9 cellular contexts compared by ENCODE assay signal in the genomic region with DNA sequence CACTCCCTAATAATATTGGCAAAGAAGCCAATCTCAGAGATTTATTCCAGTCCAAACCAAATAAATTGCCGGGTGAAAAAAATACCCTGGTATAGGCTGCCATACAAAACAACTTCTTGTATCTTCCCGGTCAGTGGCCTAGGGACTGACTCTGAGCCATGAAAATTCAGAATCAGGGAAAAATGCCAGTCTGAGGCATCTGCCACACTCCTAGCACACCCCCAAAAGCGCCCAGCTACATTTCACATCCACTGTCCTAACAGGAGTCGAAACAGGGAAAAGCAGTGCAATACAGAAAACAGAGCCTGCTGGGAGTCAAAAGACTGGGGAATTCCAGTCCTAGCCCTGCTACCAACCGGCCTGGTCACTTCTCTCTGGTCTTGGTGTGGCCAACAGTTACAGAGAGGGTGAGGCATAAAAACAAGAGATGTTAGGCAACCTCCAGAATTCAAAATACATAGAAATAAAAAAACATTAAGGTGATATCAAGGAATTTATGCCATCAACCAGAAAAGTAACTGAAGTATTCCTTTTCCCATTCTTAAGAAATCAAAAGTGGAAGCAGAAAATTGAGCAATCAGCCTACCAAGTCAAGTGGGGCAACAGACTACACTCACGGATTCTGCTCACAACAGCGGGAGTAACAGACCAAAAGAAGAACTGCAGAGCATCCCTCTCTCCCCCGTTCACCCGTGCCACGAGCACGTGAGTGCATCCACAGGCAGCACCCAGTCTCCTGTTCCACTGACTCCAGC. TPM values are rescaled to one million over a fixed set of nuclear protein-coding genes. Genes with fewer than 3 reads are reported as not detected.
DNase-seq lines count a peak whose midpoint lies in the region; ATAC-seq and TF ChIP-seq lines count a peak whose summit lies in the region.
"Had no signal": no experiment of that assay in that cellular context is flagged by ENCODE, and none has a peak within 500 bp of the region (broad histone marks: within the 10 kb centered on the region; RNA-seq: fewer than 3 reads in every experiment).

No MANE protein-coding gene starts in this region.

- TF ChIP-seq POLR2A in prostate gland (IDR thresholded peaks at IDR 0.05) = no peak

- peak overlapping the region; percentile 6 to 15 for H3K27ac ChIP-seq in prostate gland

- DNase-seq in EH (ENCODE audit: low read depth) (peak; percentile 49), adipocyte (ENCODE audit: low read depth) (peak; percentile 83), glutamatergic neuron (no peak), prostate gland (ENCODE audit: low spot score) (no peak), T-helper 9 cell (no peak)
- DNase-seq in activated CD4-positive, alpha-beta T cell treated with anti-CD3 and anti-CD28 coated beads for 1 hour = no peak
- DNase-seq: NCI-H2107 had no signal

- H3K27ac Mint-ChIP-seq in glutamatergic neuron (ENCODE audit: unreplicated experiment) = peak overlapping the region; percentile 99

- TF ChIP-seq CTCF in glutamatergic neuron (IDR thresholded peaks at IDR 0.05; ENCODE audit: partially characterized antibody, unreplicated experiment) (no peak), prostate gland (IDR thresholded peaks at IDR 0.05) (no peak)

- H3K4me1 ChIP-seq in adipocyte (ENCODE audit: control insufficient read depth, insufficient read depth, low read length) = peaks cover 72% of the 10 kb centered on the region
- H3K4me1 ChIP-seq in prostate gland (replicated peaks) = no peaks in the 10 kb centered on the region

- peaks cover 79% of the 10 kb centered on the region for H3K4me1 Mint-ChIP-seq in glutamatergic neuron (ENCODE audit: low read depth, unreplicated experiment)

- no peaks in the 10 kb centered on the region for H3K9me3 ChIP-seq in adipocyte (ENCODE audit: control insufficient read depth, low read length)
- H3K9me3 ChIP-seq in prostate gland = no peaks in the 10 kb centered on the region

- H3K27me3 Mint-ChIP-seq in glutamatergic neuron (ENCODE audit: unreplicated experiment) = peaks cover 24% of the 10 kb centered on the region

- ATAC-seq in HG03196 (IDR thresholded peaks at IDR 0.05; ENCODE audit: unreplicated experiment) (no peak), GM19328 (IDR thresholded peaks at IDR 0.05; ENCODE audit: unreplicated experiment) (no peak)

- H3K36me3 ChIP-seq in adipocyte (ENCODE audit: control insufficient read depth, insufficient read depth, low read length, severe bottlenecking) = no peaks in the 10 kb centered on the region
- no peaks in the 10 kb centered on the region for H3K36me3 ChIP-seq in prostate gland

- H3K36me3 Mint-ChIP-seq in glutamatergic neuron (ENCODE audit: unreplicated experiment) = no peaks in the 10 kb centered on the region

- H3K27me3 ChIP-seq in adipocyte (replicated peaks; ENCODE audit: control insufficient read depth, insufficient read depth, low read length) (no peaks in the 10 kb centered on the region), prostate gland (replicated peaks; ENCODE audit: insufficient read depth) (no peaks in the 10 kb centered on the region)

- WGBS in prostate gland = 62% methylated on average over 11 of the region's 11 CpGs

- peak overlapping the region; percentile 90 for H3K4me3 Mint-ChIP-seq in glutamatergic neuron (ENCODE audit: unreplicated experiment)

- peak overlapping the region; percentile 80 for H3K9ac ChIP-seq in adipocyte (ENCODE audit: low read length)

- H3K4me3 ChIP-seq in adipocyte (ENCODE audit: low read length) (peak overlapping the region; percentile 73), prostate gland (no peak overlapping the region)

- intact Hi-C loops in prostate gland (cut with DNase I) = no loop called here

- H3K9me3 Mint-ChIP-seq in glutamatergic neuron (ENCODE audit: unreplicated experiment) = peaks cover 44% of the 10 kb centered on the region

RNA-seq across cellular contexts. Expression of a gene that starts 29.5 kb away (rescaled TPM):
- total RNA-seq in glutamatergic neuron (ENCODE audit: unreplicated experiment) (528 TPM), prostate gland (10 to 100 TPM; 17.5 to 19.8 TPM)

Comparison
In these comparisons a context has a peak if more than half of its experiments do, and no peak if none do; other contexts are left out.
1. DNase-seq: peak in EH (single experiment) and adipocyte (single experiment); none in glutamatergic neuron (single experiment), prostate gland (single experiment), T-helper 9 cell (single experiment) and activated CD4-positive, alpha-beta T cell treated with anti-CD3 and anti-CD28 coated beads for 1 hour (single experiment).
2. RNA of a gene that starts 29.5 kb away (total RNA-seq): 528 TPM in glutamatergic neuron (single experiment); 17.5 to 19.8 TPM in prostate gland; every median in the first group is over 10 times any median in the second.